27 cellular contexts compared by ENCODE assay signal in the genomic region with DNA sequence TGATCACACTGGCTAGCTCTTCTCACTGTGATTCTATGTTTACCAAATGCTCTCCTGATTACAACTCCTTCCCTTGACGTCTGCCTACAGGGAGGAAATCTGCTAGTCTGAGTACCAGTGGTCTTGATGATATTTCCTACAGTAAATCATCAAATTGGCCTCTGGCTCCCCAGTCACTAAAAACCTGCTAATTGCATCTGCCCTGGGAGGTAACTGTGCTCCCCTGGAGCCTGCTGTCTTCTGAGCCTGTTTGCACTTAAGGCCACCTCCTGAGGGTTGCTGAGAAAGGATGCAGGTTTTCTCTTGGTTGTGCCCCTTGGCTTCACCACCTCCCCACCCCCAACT. TPM values are rescaled to one million over a fixed set of nuclear protein-coding genes. Genes with fewer than 3 reads are reported as not detected.
DNase-seq lines count a peak whose midpoint lies in the region; ATAC-seq and TF ChIP-seq lines count a peak whose summit lies in the region.
"Had no signal": no experiment of that assay in that cellular context is flagged by ENCODE, and none has a peak within 500 bp of the region (broad histone marks: within the 10 kb centered on the region; RNA-seq: fewer than 3 reads in every experiment).

No MANE protein-coding gene starts in this region.

- no peak for TF ChIP-seq CTCF in thyroid gland (IDR thresholded peaks at IDR 0.05)

- intact Hi-C loops in thyroid gland (cut with DNase I), result no loop called here

- no peak for DNase-seq in activated naive CD4-positive, alpha-beta T cell treated with anti-CD3 and anti-CD28 coated beads, Interleukin-2, amount 50 U/mL, for 72 hours (ENCODE audit: low spot score in 2 of 2)
- DNase-seq in activated naive CD4-positive, alpha-beta T cell treated with anti-CD3 and anti-CD28 coated beads, Interleukin-2, amount 50 U/mL, for 16 hours, result no peak
- DNase-seq in memory B cell (ENCODE audit: low spot score in 2 of 2), result no peak
- DNase-seq in thyroid gland, result no peak
- no peak for DNase-seq in central memory CD4-positive, alpha-beta T cell
- DNase-seq: activated naive CD8-positive, alpha-beta T cell treated with anti-CD3 and anti-CD28 coated beads, Interleukin-2, amount 10 ng/mL, durations not matched to agents 7 days and 5 days; CD8-positive, alpha-beta memory T cell; cerebellar nuclear complex; DMS 273 treated with DMSO at 0.1 percent for 48 hours; heart left ventricle; kidney glomerular epithelial cell; mammary epithelial cell; NCI-H1105 treated with DMSO at 0.1 percent for 48 hours; NCI-H2029 treated with DMSO at 0.1 percent for 48 hours; NCI-H526 treated with DMSO at 0.1 percent for 48 hours; psoas muscle; SIG-M5; stimulated activated naive CD8-positive, alpha-beta T cell treated with anti-CD3 and anti-CD28 coated beads, Interleukin-15, amount 100 ng/mL, for 72 hours; T-helper 9 cell; tibial artery had no signal

- 33 to 100% methylated on average over 1 of the region's 1 CpG for WGBS in thyroid gland, 2 donors

- H3K4me3 ChIP-seq in thyroid gland (replicated peaks in 1 of 3), result no peak overlapping the region
- H3K4me3 ChIP-seq: HAP-1, heart left ventricle, K562, psoas muscle, tibial artery had no signal

- H3K4me1 Mint-ChIP-seq in memory B cell, result peaks cover 59% of the 10 kb centered on the region

- H3K27ac ChIP-seq in angular gyrus (ENCODE audit: low read depth, low read length) (peak overlapping the region; percentile 16), thyroid gland (peak overlapping the region in 2 of 3 donors; percentile 29 to 32)
- H3K27ac ChIP-seq: epithelial cell of prostate, psoas muscle, tibial artery had no signal

- H3K36me3 ChIP-seq in thyroid gland, result no peaks in the 10 kb centered on the region
- H3K36me3 ChIP-seq: HAP-1, heart left ventricle, tibial artery had no signal

- peaks cover 35 to 69% of the 10 kb centered on the region in 2 donors for H3K4me1 ChIP-seq in thyroid gland
- H3K4me1 ChIP-seq: HAP-1, psoas muscle had no signal

- H3K9me3 ChIP-seq in thyroid gland, result no peaks in the 10 kb centered on the region
- H3K9me3 ChIP-seq: HAP-1, heart left ventricle, psoas muscle, tibial artery had no signal

- no peak for ATAC-seq in activated naive CD4-positive, alpha-beta T cell treated with anti-CD3 and anti-CD28 coated beads, Interleukin-2, amount 50 U/mL, for 72 hours
- ATAC-seq in memory B cell (ENCODE audit: low read depth) (no peak), HG02763 (IDR thresholded peaks at IDR 0.05; ENCODE audit: unreplicated experiment) (no peak), GM18505 (IDR thresholded peaks at IDR 0.05; ENCODE audit: unreplicated experiment) (no peak)
- ATAC-seq: K562; psoas muscle; stimulated activated naive CD8-positive, alpha-beta T cell treated with anti-CD3 and anti-CD28 coated beads, Interleukin-15, amount 100 ng/mL, for 72 hours had no signal

- H3K9me3 Mint-ChIP-seq in activated naive CD4-positive, alpha-beta T cell treated with anti-CD3 and anti-CD28 coated beads, Interleukin-2, amount 50 U/mL, for 72 hours, result no peaks in the 10 kb centered on the region
- no peaks in the 10 kb centered on the region for H3K9me3 Mint-ChIP-seq in memory B cell
- H3K9me3 Mint-ChIP-seq: activated naive CD8-positive, alpha-beta T cell treated with anti-CD3 and anti-CD28 coated beads, Interleukin-2, amount 10 ng/mL, durations not matched to agents 7 days and 5 days; CD8-positive, alpha-beta memory T cell; stimulated activated naive CD8-positive, alpha-beta T cell treated with anti-CD3 and anti-CD28 coated beads, Interleukin-15, amount 100 ng/mL, for 72 hours; WTC11 had no signal

- H3K27me3 ChIP-seq in thyroid gland, result no peaks in the 10 kb centered on the region
- H3K27me3 ChIP-seq: heart left ventricle, tibial artery had no signal

- TF ChIP-seq POLR2A in thyroid gland (IDR thresholded peaks at IDR 0.05) (no peak), GM18505 (IDR thresholded peaks at IDR 0.05; ENCODE audit: borderline replicate concordance, extremely low read depth, insufficient read depth, insufficient read length) (no peak)

- H3K27ac Mint-ChIP-seq in activated naive CD4-positive, alpha-beta T cell treated with anti-CD3 and anti-CD28 coated beads, Interleukin-2, amount 50 U/mL, for 72 hours, result peak overlapping the region; percentile 31 to 58
- H3K27ac Mint-ChIP-seq in memory B cell, result peak overlapping the region; percentile 65
- H3K27ac Mint-ChIP-seq: activated naive CD8-positive, alpha-beta T cell treated with anti-CD3 and anti-CD28 coated beads, Interleukin-2, amount 10 ng/mL, durations not matched to agents 7 days and 5 days; WTC11 had no signal

- no peaks in the 10 kb centered on the region for H3K27me3 Mint-ChIP-seq in memory B cell
- H3K27me3 Mint-ChIP-seq: activated naive CD8-positive, alpha-beta T cell treated with anti-CD3 and anti-CD28 coated beads, Interleukin-2, amount 10 ng/mL, durations not matched to agents 7 days and 5 days; CD8-positive, alpha-beta memory T cell; stimulated activated naive CD8-positive, alpha-beta T cell treated with anti-CD3 and anti-CD28 coated beads, Interleukin-15, amount 100 ng/mL, for 72 hours had no signal

- peak overlapping the region; percentile 3 for H3K4me3 Mint-ChIP-seq in memory B cell
- H3K4me3 Mint-ChIP-seq: activated naive CD8-positive, alpha-beta T cell treated with anti-CD3 and anti-CD28 coated beads, Interleukin-2, amount 10 ng/mL, durations not matched to agents 7 days and 5 days; CD8-positive, alpha-beta memory T cell; stimulated activated naive CD8-positive, alpha-beta T cell treated with anti-CD3 and anti-CD28 coated beads, Interleukin-15, amount 100 ng/mL, for 72 hours; WTC11 had no signal

- H3K36me3 Mint-ChIP-seq in activated naive CD4-positive, alpha-beta T cell treated with anti-CD3 and anti-CD28 coated beads, Interleukin-2, amount 50 U/mL, for 72 hours, result peaks cover 12 to 21% of the 10 kb centered on the region in 2 donors
- peaks cover 8% of the 10 kb centered on the region for H3K36me3 Mint-ChIP-seq in memory B cell
- H3K36me3 Mint-ChIP-seq: WTC11 had no signal

RNA-seq across cellular contexts. Expression of a gene that starts 56.0 kb away (rescaled TPM):
- total RNA-seq in activated naive CD4-positive, alpha-beta T cell treated with anti-CD3 and anti-CD28 coated beads, Interleukin-2, amount 50 U/mL, for 72 hours, result 100 to 1,000 TPM; 137 to 167 TPM
- total RNA-seq in thyroid gland, result 100 to 1,000 TPM; 168 to 423 (median 312) TPM
